Comparison of ENCODE assay signal across 16 cellular contexts in the genomic region with DNA sequence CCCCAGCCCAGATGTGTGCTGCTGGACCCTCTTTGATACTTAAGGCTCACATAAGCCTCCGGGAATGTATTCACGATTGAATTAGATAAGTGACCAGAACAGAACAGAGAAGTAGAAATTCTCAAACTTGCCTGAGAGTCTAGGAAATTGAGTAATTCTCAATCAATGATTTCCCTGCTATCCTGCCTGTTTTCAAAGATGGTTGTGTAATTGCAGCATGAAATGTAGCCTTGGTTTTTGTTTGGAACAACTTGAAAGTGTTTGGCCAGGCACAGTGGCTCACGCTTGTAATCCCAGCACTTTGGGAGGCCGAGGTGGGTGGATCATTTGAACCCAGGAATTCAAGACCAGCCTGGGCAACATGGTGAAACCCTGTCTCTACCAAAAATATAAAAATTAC. TPM values are rescaled to one million over a fixed set of nuclear protein-coding genes. Genes with fewer than 3 reads are reported as not detected.
DNase-seq lines count a peak whose midpoint lies in the region; ATAC-seq and TF ChIP-seq lines count a peak whose summit lies in the region.
"Had no signal": no experiment of that assay in that cellular context is flagged by ENCODE, and none has a peak within 500 bp of the region (broad histone marks: within the 10 kb centered on the region; RNA-seq: fewer than 3 reads in every experiment).

No MANE protein-coding gene starts in this region.

- H3K36me3 Mint-ChIP-seq in activated CD4-positive, alpha-beta T cell treated with anti-CD3 and anti-CD28 coated beads, Interleukin-2, amount 10 ng/mL, durations not matched to agents 24 days and 14 days (ENCODE audit: low read depth) = peaks cover 42% of the 10 kb centered on the region
- peaks cover 38% of the 10 kb centered on the region for H3K36me3 Mint-ChIP-seq in activated CD8-positive, alpha-beta T cell treated with anti-CD3 and anti-CD28 coated beads, Interleukin-2, amount 10 ng/mL, durations not matched to agents 7 days and 5 days (ENCODE audit: low read depth)

- H3K4me3 Mint-ChIP-seq in activated CD4-positive, alpha-beta T cell treated with anti-CD3 and anti-CD28 coated beads, Interleukin-2, amount 10 ng/mL, durations not matched to agents 24 days and 14 days = no peak overlapping the region
- H3K4me3 Mint-ChIP-seq in activated CD8-positive, alpha-beta T cell treated with anti-CD3 and anti-CD28 coated beads, Interleukin-2, amount 10 ng/mL, durations not matched to agents 7 days and 5 days = no peak overlapping the region
- H3K4me3 Mint-ChIP-seq: dendritic cell treated with granulocyte-macrophage colony-stimulating factor and Interleukin-4, amounts not matched to agents 40 ng/mL and 50 ng/mL, for 4 days; H9; memory B cell had no signal

- H3K27ac ChIP-seq in gastroesophageal sphincter = peak overlapping the region in 3 of 4 donors; percentile 7 to 40 (median 35)
- peak overlapping the region in 3 of 4 donors; percentile 8 to 42 (median 14) for H3K27ac ChIP-seq in sigmoid colon
- no peak overlapping the region for H3K27ac ChIP-seq in osteoblast (ENCODE audit: low read depth, low read length)

- no peak for DNase-seq in activated CD4-positive, alpha-beta T cell treated with anti-CD3 and anti-CD28 coated beads, Interleukin-2, amount 10 ng/mL, durations not matched to agents 24 days and 14 days
- DNase-seq in activated CD4-positive, alpha-beta T cell treated with anti-CD3 and anti-CD28 coated beads for 4 hours = no peak
- DNase-seq in activated CD8-positive, alpha-beta T cell treated with anti-CD3 and anti-CD28 coated beads, Interleukin-2, amount 10 ng/mL, durations not matched to agents 7 days and 5 days = no peak
- DNase-seq in sigmoid colon (peak; percentile 2), osteoblast (ENCODE audit: insufficient read length, low spot score, missing footprints) (no peak)
- no peak for DNase-seq in stimulated activated naive CD4-positive, alpha-beta T cell treated with Interleukin-2 at 50 U/mL for 16 hours (lab: John Stamatoyannopoulos, UW)
- no peak for DNase-seq in stimulated activated CD4-positive, alpha-beta T cell treated with anti-CD3 and anti-CD28 coated beads, Interleukin-2, amount 100 ng/mL, for 48 hours
- DNase-seq: anterior cingulate cortex, H9, NCI-H2081 treated with DMSO at 0.1 percent for 48 hours, NCI-H774, occipital lobe, small intestine had no signal

- peaks cover 26% of the 10 kb centered on the region for H3K4me1 Mint-ChIP-seq in activated CD4-positive, alpha-beta T cell treated with anti-CD3 and anti-CD28 coated beads, Interleukin-2, amount 10 ng/mL, durations not matched to agents 24 days and 14 days
- H3K4me1 Mint-ChIP-seq in activated CD8-positive, alpha-beta T cell treated with anti-CD3 and anti-CD28 coated beads, Interleukin-2, amount 10 ng/mL, durations not matched to agents 7 days and 5 days (ENCODE audit: low read depth) = peaks cover 23% of the 10 kb centered on the region

- 69 to 72% methylated on average over 3 to 4 of the region's 4 CpGs for WGBS in gastroesophageal sphincter (ENCODE audit: low coverage in 1 of 2), 2 donors
- WGBS in sigmoid colon, 2 donors = 84 to 88% methylated on average over 4 of the region's 4 CpGs

- H3K27me3 ChIP-seq in gastroesophageal sphincter = no peaks in the 10 kb centered on the region
- H3K27me3 ChIP-seq in sigmoid colon = no peaks in the 10 kb centered on the region
- no peaks in the 10 kb centered on the region for H3K27me3 ChIP-seq in osteoblast (ENCODE audit: insufficient read depth, low read length)

- H3K27me3 Mint-ChIP-seq in activated CD4-positive, alpha-beta T cell treated with anti-CD3 and anti-CD28 coated beads, Interleukin-2, amount 10 ng/mL, durations not matched to agents 24 days and 14 days = no peaks in the 10 kb centered on the region
- no peaks in the 10 kb centered on the region for H3K27me3 Mint-ChIP-seq in activated CD8-positive, alpha-beta T cell treated with anti-CD3 and anti-CD28 coated beads, Interleukin-2, amount 10 ng/mL, durations not matched to agents 7 days and 5 days (ENCODE audit: low read depth)
- H3K27me3 Mint-ChIP-seq: dendritic cell treated with granulocyte-macrophage colony-stimulating factor and Interleukin-4, amounts not matched to agents 40 ng/mL and 50 ng/mL, for 4 days; memory B cell had no signal

- H2AFZ ChIP-seq in osteoblast (ENCODE audit: low read length) = no peak overlapping the region

- no peak overlapping the region for H3K4me3 ChIP-seq in gastroesophageal sphincter
- H3K4me3 ChIP-seq in sigmoid colon = no peak overlapping the region
- H3K4me3 ChIP-seq in osteoblast (ENCODE audit: insufficient read depth, low read length) = no peak overlapping the region

- H3K4me2 ChIP-seq in osteoblast (ENCODE audit: insufficient read depth, low read length) = no peak overlapping the region

- TF ChIP-seq EP300 in gastroesophageal sphincter (IDR thresholded peaks at IDR 0.05) = no peak
- no peak for TF ChIP-seq EP300 in sigmoid colon (IDR thresholded peaks at IDR 0.05)

- no peak for ATAC-seq in activated CD8-positive, alpha-beta T cell treated with anti-CD3 and anti-CD28 coated beads, Interleukin-2, amount 10 ng/mL, durations not matched to agents 7 days and 5 days
- ATAC-seq in gastroesophageal sphincter = no peak

- POLR2A ChIA-PET in activated CD8-positive, alpha-beta T cell treated with anti-CD3 and anti-CD28 coated beads, Interleukin-2, amount 10 ng/mL, durations not matched to agents 7 days and 5 days (lab: Charles Lee) = no interaction called here

- TF ChIP-seq POLR2A in gastroesophageal sphincter (IDR thresholded peaks at IDR 0.05) (no peak), sigmoid colon (IDR thresholded peaks at IDR 0.05) (no peak)

- peaks cover 20% of the 10 kb centered on the region for H3K79me2 ChIP-seq in osteoblast (ENCODE audit: insufficient read depth, low read length)

- intact Hi-C loops in activated CD4-positive, alpha-beta T cell treated with anti-CD3 and anti-CD28 coated beads, Interleukin-2, amount 10 ng/mL, durations not matched to agents 24 days and 14 days (cut with micrococcal nuclease) = loop anchor here (5.0 kb wide), 1 partner anchor 32 kb away; no protein-coding TSS in a partner anchor
- intact Hi-C loops in sigmoid colon (cut with DNase I) = no loop called here

- H3K27ac Mint-ChIP-seq in activated CD4-positive, alpha-beta T cell treated with anti-CD3 and anti-CD28 coated beads, Interleukin-2, amount 10 ng/mL, durations not matched to agents 24 days and 14 days = peak overlapping the region; percentile 84
- H3K27ac Mint-ChIP-seq in activated CD8-positive, alpha-beta T cell treated with anti-CD3 and anti-CD28 coated beads, Interleukin-2, amount 10 ng/mL, durations not matched to agents 7 days and 5 days = peak overlapping the region; percentile 81

- H3K4me1 ChIP-seq in gastroesophageal sphincter = peaks cover 0 to 16% (median 10%) of the 10 kb centered on the region in 3 donors
- H3K4me1 ChIP-seq in sigmoid colon = peaks cover 0 to 5% (median 0%) of the 10 kb centered on the region in 4 donors
- peaks cover 12% of the 10 kb centered on the region for H3K4me1 ChIP-seq in osteoblast (ENCODE audit: insufficient read depth, low read length)

- CTCF ChIA-PET in activated CD8-positive, alpha-beta T cell treated with anti-CD3 and anti-CD28 coated beads, Interleukin-2, amount 10 ng/mL, durations not matched to agents 7 days and 5 days (lab: Charles Lee) = no interaction called here

- H3K36me3 ChIP-seq in gastroesophageal sphincter (peaks cover 0 to 57% of the 10 kb centered on the region in 2 donors), sigmoid colon (peaks cover 0 to 47% (median 20%) of the 10 kb centered on the region in 4 donors), osteoblast (ENCODE audit: insufficient read depth, low read length) (peaks cover 28% of the 10 kb centered on the region)

- no peaks in the 10 kb centered on the region for H4K20me1 ChIP-seq in osteoblast (ENCODE audit: insufficient read depth, low read length)

- H3K9me3 Mint-ChIP-seq in activated CD4-positive, alpha-beta T cell treated with anti-CD3 and anti-CD28 coated beads, Interleukin-2, amount 10 ng/mL, durations not matched to agents 24 days and 14 days = no peaks in the 10 kb centered on the region
- no peaks in the 10 kb centered on the region for H3K9me3 Mint-ChIP-seq in activated CD8-positive, alpha-beta T cell treated with anti-CD3 and anti-CD28 coated beads, Interleukin-2, amount 10 ng/mL, durations not matched to agents 7 days and 5 days (ENCODE audit: insufficient read depth)
- H3K9me3 Mint-ChIP-seq: dendritic cell treated with granulocyte-macrophage colony-stimulating factor and Interleukin-4, amounts not matched to agents 40 ng/mL and 50 ng/mL, for 4 days; memory B cell had no signal

- H3K9me3 ChIP-seq in gastroesophageal sphincter (no peaks in the 10 kb centered on the region), sigmoid colon (no peaks in the 10 kb centered on the region), osteoblast (ENCODE audit: low read depth, low read length) (no peaks in the 10 kb centered on the region)

- TF ChIP-seq CTCF in gastroesophageal sphincter (IDR thresholded peaks at IDR 0.05) (no peak), sigmoid colon (IDR thresholded peaks at IDR 0.05) (no peak), osteoblast (IDR thresholded peaks at IDR 0.05; ENCODE audit: extremely low read depth, low read depth, low read length) (no peak)

RNA-seq across cellular contexts. Expression of a gene that starts 41.2 kb away (rescaled TPM):
- 98.7 and 99.6 TPM in 2 replicates for total RNA-seq in activated CD4-positive, alpha-beta T cell treated with anti-CD3 and anti-CD28 coated beads, Interleukin-2, amount 10 ng/mL, durations not matched to agents 24 days and 14 days
- total RNA-seq in activated CD8-positive, alpha-beta T cell treated with anti-CD3 and anti-CD28 coated beads, Interleukin-2, amount 10 ng/mL, durations not matched to agents 7 days and 5 days = 10 to 100 TPM; 42.3 to 44.3 TPM
- total RNA-seq in gastroesophageal sphincter (10 to 100 TPM; 54.8 to 74.0 (median 70.4) TPM), sigmoid colon (10 to 100 TPM; 56.3 to 68.8 (median 66.9) TPM), osteoblast (37.7 and 44.9 TPM in 2 replicates)
- 10 to 100 TPM; 51.7 to 65.0 (median 51.8) TPM for polyA plus RNA-seq in sigmoid colon
